9 cellular contexts compared by ENCODE assay signal in genomic region chr3:123893012-123893411, GRCh38. TPM values are rescaled to one million over a fixed set of nuclear protein-coding genes. Genes with fewer than 3 reads are reported as not detected.
"Had no signal": no experiment of that assay in that cellular context is flagged by ENCODE, and none has a peak within 500 bp of the region (broad histone marks: within the 10 kb centered on the region; RNA-seq: fewer than 3 reads in every experiment).

No MANE protein-coding gene starts in this region.

- FAIRE-seq: G401.6, GM12878, GM12891, GM12892, GM18507, GM19239 had no signal

- ATAC-seq: GM12878 had no signal

- DNase-seq: GDM1, GF-D8 had no signal

- H3K4me3 ChIP-seq: GM12878 had no signal

RNA-seq across cellular contexts. Expression of gene MYLK, which starts 8.9 kb away (rescaled TPM):
- total RNA-seq: G401 had no signal
